11 cellular contexts compared by ENCODE assay signal in the genomic region with DNA sequence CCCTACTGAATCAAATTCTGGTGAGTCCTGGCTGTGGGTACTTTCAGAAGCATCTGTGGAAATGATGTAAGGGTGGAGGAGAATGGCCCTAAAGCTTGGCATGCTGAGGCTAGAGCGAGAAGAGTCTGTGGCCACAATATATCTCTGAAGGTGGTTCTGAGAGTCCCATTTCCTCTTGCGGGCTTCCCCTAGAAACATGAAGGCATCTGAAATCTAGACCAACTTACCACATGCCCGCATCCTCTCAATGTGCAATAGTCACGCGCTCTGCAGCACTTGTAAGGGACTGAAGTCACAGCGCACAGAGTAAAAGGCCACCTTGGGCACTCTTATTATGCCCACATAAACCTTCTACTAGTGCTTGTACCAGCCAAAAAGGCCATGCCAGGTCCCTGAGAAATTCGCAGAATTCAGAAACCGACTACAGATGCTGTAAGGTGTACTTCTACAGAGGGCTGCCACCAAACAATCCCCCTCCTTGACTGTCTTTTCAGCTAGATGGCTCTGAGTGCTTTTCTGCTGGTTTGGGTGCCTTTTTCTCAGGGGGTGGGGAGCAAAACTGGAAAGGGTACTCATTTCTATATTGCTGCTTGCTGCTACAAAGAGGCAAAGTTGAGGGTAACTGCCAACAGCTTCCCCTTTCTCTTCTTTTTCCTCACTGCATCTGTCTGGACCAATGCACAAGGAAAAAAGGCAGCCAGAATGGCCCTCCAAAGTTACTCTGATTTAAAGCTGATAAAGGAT.
DNase-seq lines count a peak whose midpoint lies in the region; ATAC-seq and TF ChIP-seq lines count a peak whose summit lies in the region.
"Had no signal": no experiment of that assay in that cellular context is flagged by ENCODE, and none has a peak within 500 bp of the region (broad histone marks: within the 10 kb centered on the region; RNA-seq: fewer than 3 reads in every experiment).

No MANE protein-coding gene starts in this region.

- TF ChIP-seq CTCF in CD8-positive, alpha-beta T cell (IDR thresholded peaks at IDR 0.05): no peak
- TF ChIP-seq CTCF in lower leg skin (IDR thresholded peaks at IDR 0.05) (no peak), tibial nerve (IDR thresholded peaks at IDR 0.05) (no peak)

- TF ChIP-seq EP300 in tibial nerve (IDR thresholded peaks at IDR 0.05): no peak

- peaks cover 10% of the 10 kb centered on the region for H3K4me1 Mint-ChIP-seq in CD8-positive, alpha-beta T cell (ENCODE audit: low read depth)
- H3K4me1 Mint-ChIP-seq in T-helper 1 cell treated with Interleukin-12 subunit alpha and Interleukin-12 subunit beta and Interleukin-4 antibody, amounts not matched to agents 30 μg/mL and 1 μg/mL, for 36 hours (ENCODE audit: low read depth): peaks cover 9% of the 10 kb centered on the region
- H3K4me1 Mint-ChIP-seq: neural crest cell had no signal

- H3K27ac ChIP-seq in CD8-positive, alpha-beta T cell (ENCODE audit: low read depth, low read length): no peak overlapping the region
- H3K27ac ChIP-seq in mesenchymal stem cell (ENCODE audit: low read length, poor library complexity, severe bottlenecking) (no peak overlapping the region), tibial nerve (no peak overlapping the region)

- peak; percentile 31 for ATAC-seq in CD8-positive, alpha-beta T cell
- ATAC-seq in GM18909 (IDR thresholded peaks at IDR 0.05; ENCODE audit: poor library complexity, unreplicated experiment): peak; percentile 99
- peak; percentile 100 for ATAC-seq in HG02852 (IDR thresholded peaks at IDR 0.05; ENCODE audit: unreplicated experiment)

- H4K91ac ChIP-seq in mesenchymal stem cell (ENCODE audit: low read length): no peak overlapping the region

- no peak overlapping the region for H3K9ac ChIP-seq in mesenchymal stem cell (ENCODE audit: low read length)

- no peaks in the 10 kb centered on the region for H3K36me3 Mint-ChIP-seq in CD8-positive, alpha-beta T cell
- peaks cover 2% of the 10 kb centered on the region for H3K36me3 Mint-ChIP-seq in T-helper 1 cell treated with Interleukin-12 subunit alpha and Interleukin-12 subunit beta and Interleukin-4 antibody, amounts not matched to agents 30 μg/mL and 1 μg/mL, for 36 hours (ENCODE audit: low read depth)

- no peak overlapping the region for H2BK120ac ChIP-seq in mesenchymal stem cell (ENCODE audit: low read depth, low read length)

- TF ChIP-seq POLR2A in lower leg skin (IDR thresholded peaks at IDR 0.05) (no peak), tibial nerve (IDR thresholded peaks at IDR 0.05) (no peak)

- H3K23ac ChIP-seq in mesenchymal stem cell (ENCODE audit: low read length in 2 of 2): no peak overlapping the region

- H4K8ac ChIP-seq in mesenchymal stem cell (ENCODE audit: low read length): no peak overlapping the region

- H2BK12ac ChIP-seq in mesenchymal stem cell (ENCODE audit: low read length in 2 of 2): peak overlapping the region in 1 of 2 experiments; percentile 52

- H2BK15ac ChIP-seq in mesenchymal stem cell (ENCODE audit: low read depth, poor library complexity, severe bottlenecking): no peak overlapping the region

- no peaks in the 10 kb centered on the region for H3K27me3 ChIP-seq in CD8-positive, alpha-beta T cell (ENCODE audit: insufficient read depth, low read length)
- H3K27me3 ChIP-seq in mesenchymal stem cell (ENCODE audit: control insufficient read depth in 1 of 2, insufficient read depth in 1 of 2, low read length in 2 of 2) (no peaks in the 10 kb centered on the region), tibial nerve (no peaks in the 10 kb centered on the region)

- no peak for DNase-seq in CD8-positive, alpha-beta T cell
- no peak for DNase-seq in mesenchymal stem cell
- no peak for DNase-seq in kidney glomerular epithelial cell (lab: John Stamatoyannopoulos, UW)
- DNase-seq in lower leg skin (ENCODE audit: low spot score in 2 of 2): no peak
- DNase-seq in tibial nerve (ENCODE audit: low spot score in 2 of 2): no peak
- DNase-seq: IMR-90 had no signal

- H2BK5ac ChIP-seq in mesenchymal stem cell (ENCODE audit: low read depth, low read length, poor library complexity, severe bottlenecking): no peak overlapping the region

- POLR2A ChIA-PET in CD8-positive, alpha-beta T cell (lab: Charles Lee): no interaction called here

- no peak overlapping the region for H3K4me3 Mint-ChIP-seq in CD8-positive, alpha-beta T cell
- no peak overlapping the region for H3K4me3 Mint-ChIP-seq in T-helper 1 cell treated with Interleukin-12 subunit alpha and Interleukin-12 subunit beta and Interleukin-4 antibody, amounts not matched to agents 30 μg/mL and 1 μg/mL, for 36 hours
- H3K4me3 Mint-ChIP-seq: neural crest cell; stimulated activated naive CD8-positive, alpha-beta T cell treated with anti-CD3 and anti-CD28 coated beads, Interleukin-15, Interleukin-2, amounts not matched to agents 100 ng/mL and 50 ng/mL, for 24 hours had no signal

- no peaks in the 10 kb centered on the region for H3K79me1 ChIP-seq in mesenchymal stem cell (replicated peaks; ENCODE audit: low read length, poor library complexity, severe bottlenecking)

- H3K9me3 ChIP-seq in CD8-positive, alpha-beta T cell (ENCODE audit: low read length): no peaks in the 10 kb centered on the region
- H3K9me3 ChIP-seq in mesenchymal stem cell (ENCODE audit: control insufficient read depth, low read length): peaks cover 9% of the 10 kb centered on the region
- peaks cover 0 to 11% (median 0%) of the 10 kb centered on the region in 4 donors for H3K9me3 ChIP-seq in tibial nerve

- no peak overlapping the region for H3K4ac ChIP-seq in mesenchymal stem cell (ENCODE audit: low read depth in 1 of 2, low read length in 2 of 2)

- no peak overlapping the region for H3K18ac ChIP-seq in mesenchymal stem cell (ENCODE audit: low read depth in 1 of 2, low read length in 2 of 2)

- peaks cover 4% of the 10 kb centered on the region for H3K9me3 Mint-ChIP-seq in CD8-positive, alpha-beta T cell
- peaks cover 13% of the 10 kb centered on the region for H3K9me3 Mint-ChIP-seq in T-helper 1 cell treated with Interleukin-12 subunit alpha and Interleukin-12 subunit beta and Interleukin-4 antibody, amounts not matched to agents 30 μg/mL and 1 μg/mL, for 36 hours

- H2AK5ac ChIP-seq in mesenchymal stem cell (ENCODE audit: low read length, severe bottlenecking): no peak overlapping the region

- intact Hi-C loops in CD8-positive, alpha-beta T cell (cut with DNase I, micrococcal nuclease): no loop called here
- intact Hi-C loops in lower leg skin (cut with DNase I; ENCODE audit: low total_unique reads): no loop called here

- H2AFZ ChIP-seq in mesenchymal stem cell (ENCODE audit: low read depth, low read length): no peak overlapping the region

- H3K27me3 Mint-ChIP-seq in CD8-positive, alpha-beta T cell (ENCODE audit: low read depth): peaks cover 4% of the 10 kb centered on the region
- peaks cover 22% of the 10 kb centered on the region for H3K27me3 Mint-ChIP-seq in T-helper 1 cell treated with Interleukin-12 subunit alpha and Interleukin-12 subunit beta and Interleukin-4 antibody, amounts not matched to agents 30 μg/mL and 1 μg/mL, for 36 hours (ENCODE audit: low read depth)

- CTCF ChIA-PET in CD8-positive, alpha-beta T cell (lab: Charles Lee): no interaction called here

- no peak overlapping the region for H3K4me3 ChIP-seq in CD8-positive, alpha-beta T cell (ENCODE audit: low read depth, low read length)
- H3K4me3 ChIP-seq in mesenchymal stem cell (ENCODE audit: insufficient read depth in 1 of 2, low read depth in 1 of 2, low read length in 2 of 2): no peak overlapping the region
- H3K4me3 ChIP-seq in lower leg skin (ENCODE audit: low read depth, poor library complexity, severe bottlenecking): no peak overlapping the region
- H3K4me3 ChIP-seq in tibial nerve: no peak overlapping the region

- no peak overlapping the region for H3K4me2 ChIP-seq in mesenchymal stem cell (ENCODE audit: low read length, poor library complexity, severe bottlenecking)

- WGBS in mesenchymal stem cell: 72% methylated on average over 8 of the region's 8 CpGs
- 61 to 63% methylated on average over 8 of the region's 8 CpGs for WGBS in lower leg skin, 2 donors
- 73 to 84% methylated on average over 8 of the region's 8 CpGs for WGBS in tibial nerve, 2 donors

- H3K4me1 ChIP-seq in CD8-positive, alpha-beta T cell (ENCODE audit: insufficient read depth, low read length): peaks cover 8% of the 10 kb centered on the region
- H3K4me1 ChIP-seq in mesenchymal stem cell (ENCODE audit: control insufficient read depth, insufficient read depth, low read depth, low read length): no peaks in the 10 kb centered on the region
- no peaks in the 10 kb centered on the region for H3K4me1 ChIP-seq in tibial nerve

- H3K27ac Mint-ChIP-seq in CD8-positive, alpha-beta T cell: no peak overlapping the region
- peak overlapping the region; percentile 21 for H3K27ac Mint-ChIP-seq in T-helper 1 cell treated with Interleukin-12 subunit alpha and Interleukin-12 subunit beta and Interleukin-4 antibody, amounts not matched to agents 30 μg/mL and 1 μg/mL, for 36 hours
- H3K27ac Mint-ChIP-seq: stimulated activated naive CD8-positive, alpha-beta T cell treated with anti-CD3 and anti-CD28 coated beads, Interleukin-15, Interleukin-2, amounts not matched to agents 100 ng/mL and 50 ng/mL, for 24 hours had no signal

- H3K36me3 ChIP-seq in CD8-positive, alpha-beta T cell (ENCODE audit: insufficient read depth, low read length): no peaks in the 10 kb centered on the region
- no peaks in the 10 kb centered on the region for H3K36me3 ChIP-seq in mesenchymal stem cell (ENCODE audit: control insufficient read depth in 1 of 2, insufficient read depth in 2 of 2, low read depth in 1 of 2, low read length in 2 of 2)
- H3K36me3 ChIP-seq in tibial nerve: no peaks in the 10 kb centered on the region

- no peak overlapping the region for H3K14ac ChIP-seq in mesenchymal stem cell (ENCODE audit: low read length in 2 of 2)

Comparison
In these comparisons a context has a peak if more than half of its experiments do, and no peak if none do; other contexts are left out.
1. ATAC-seq: peak in every context shown above with its lines; median percentile 100 in HG02852; 99 in GM18909; 31 in CD8-positive, alpha-beta T cell.